ENCODE assay signal across 24 cellular contexts in the genomic region with DNA sequence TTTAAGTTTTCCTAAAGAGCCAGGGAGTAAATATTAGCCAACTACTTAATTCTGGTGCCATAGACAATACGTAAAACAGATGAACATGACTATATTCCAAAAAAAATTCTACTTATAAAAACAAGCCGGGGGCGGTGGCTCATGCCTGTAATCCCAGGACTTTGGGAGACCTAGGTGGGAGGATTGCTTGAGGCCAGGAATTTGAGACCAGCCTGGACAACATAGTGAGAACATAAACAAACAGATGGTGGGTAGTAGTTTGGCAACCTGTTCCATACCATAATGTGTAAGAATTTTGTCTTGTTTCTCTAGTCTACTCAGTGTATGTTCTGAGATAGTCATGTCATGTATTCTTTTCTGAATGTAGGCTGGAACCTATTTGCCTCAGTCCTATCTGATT.
"Had no signal": no experiment of that assay in that cellular context is flagged by ENCODE, and none has a peak within 500 bp of the region (broad histone marks: within the 10 kb centered on the region; RNA-seq: fewer than 3 reads in every experiment).

No MANE protein-coding gene starts in this region.

- H3K9me3 Mint-ChIP-seq: activated naive CD4-positive, alpha-beta T cell treated with anti-CD3 and anti-CD28 coated beads, Interleukin-2, amount 50 U/mL, for 24 hours; activated T-cell treated with anti-CD3 and anti-CD28 coated beads, Interleukin-2, amount 50 U/mL, for 4 hours; stimulated activated naive CD8-positive, alpha-beta T cell treated with anti-CD3 and anti-CD28 coated beads, Interleukin-15, amount 100 ng/mL, for 72 hours had no signal

- ATAC-seq: activated CD8-positive, alpha-beta memory T cell treated with anti-CD3 and anti-CD28 coated beads, Interleukin-2, amount 10 ng/mL, durations not matched to agents 7 days and 5 days; activated T-cell treated with anti-CD3 and anti-CD28 coated beads, Interleukin-2, amount 50 U/mL, for 4 hours; mucosa of descending colon; sciatic nerve; stimulated activated naive CD8-positive, alpha-beta T cell treated with anti-CD3 and anti-CD28 coated beads, Interleukin-15, amount 100 ng/mL, for 72 hours had no signal

- H3K4me1 Mint-ChIP-seq: activated CD8-positive, alpha-beta memory T cell treated with anti-CD3 and anti-CD28 coated beads, Interleukin-2, amount 10 ng/mL, durations not matched to agents 7 days and 5 days had no signal

- FAIRE-seq: colon had no signal

- H3K27ac ChIP-seq: brain microvascular endothelial cell, left ventricle myocardium inferior, suprapubic skin, transverse colon, vagina, WERI-Rb-1 had no signal

- H3K27me3 Mint-ChIP-seq: activated CD8-positive, alpha-beta memory T cell treated with anti-CD3 and anti-CD28 coated beads, Interleukin-2, amount 10 ng/mL, durations not matched to agents 7 days and 5 days; activated naive CD4-positive, alpha-beta T cell treated with anti-CD3 and anti-CD28 coated beads, Interleukin-2, amount 50 U/mL, for 24 hours; naive B cell; stimulated activated naive CD8-positive, alpha-beta T cell treated with anti-CD3 and anti-CD28 coated beads, Interleukin-15, amount 100 ng/mL, for 72 hours had no signal

- H3K9me3 ChIP-seq: left ventricle myocardium inferior, mucosa of descending colon, suprapubic skin, transverse colon, vagina had no signal

- H3K36me3 ChIP-seq: WERI-Rb-1 had no signal

- H3K27ac Mint-ChIP-seq: activated CD8-positive, alpha-beta memory T cell treated with anti-CD3 and anti-CD28 coated beads, Interleukin-2, amount 10 ng/mL, durations not matched to agents 7 days and 5 days had no signal

- H3K27me3 ChIP-seq: brain microvascular endothelial cell, suprapubic skin, transverse colon, vagina had no signal

- DNase-seq: activated CD4-positive, alpha-beta T cell treated with anti-CD3 and anti-CD28 coated beads for 1 hour; activated CD4-positive, alpha-beta T cell treated with anti-CD3 and anti-CD28 coated beads, Interleukin-2, amount 50 U/mL, for 48 hours; activated CD8-positive, alpha-beta memory T cell treated with anti-CD3 and anti-CD28 coated beads, Interleukin-2, amount 10 ng/mL, durations not matched to agents 7 days and 5 days; activated gamma-delta T cell; activated T-cell treated with anti-CD3 and anti-CD28 coated beads, Interleukin-2, amount 50 U/mL, for 4 hours; brain microvascular endothelial cell; central memory CD4-positive, alpha-beta T cell; erythroblast; foreskin melanocyte; glutamatergic neuron; left ventricle myocardium inferior; mucosa of descending colon; naive B cell; stimulated activated CD4-positive, alpha-beta T cell treated with anti-CD3 and anti-CD28 coated beads, Interleukin-4, amount 100 ng/mL, for 1 hour; stimulated activated naive CD8-positive, alpha-beta T cell treated with anti-CD3 and anti-CD28 coated beads, Interleukin-15, amount 100 ng/mL, for 72 hours; T-helper 2 cell; transverse colon; WERI-Rb-1 had no signal

- H3K4me3 ChIP-seq: left ventricle myocardium inferior, mucosa of descending colon, smooth muscle cell, suprapubic skin, transverse colon, vagina had no signal

- H3K4me3 Mint-ChIP-seq: activated CD8-positive, alpha-beta memory T cell treated with anti-CD3 and anti-CD28 coated beads, Interleukin-2, amount 10 ng/mL, durations not matched to agents 7 days and 5 days; activated naive CD4-positive, alpha-beta T cell treated with anti-CD3 and anti-CD28 coated beads, Interleukin-2, amount 50 U/mL, for 24 hours; activated T-cell treated with anti-CD3 and anti-CD28 coated beads, Interleukin-2, amount 50 U/mL, for 4 hours; stimulated activated naive CD8-positive, alpha-beta T cell treated with anti-CD3 and anti-CD28 coated beads, Interleukin-15, amount 100 ng/mL, for 72 hours had no signal
